ENCODE assay signal across 8 cellular contexts in the genomic region with DNA sequence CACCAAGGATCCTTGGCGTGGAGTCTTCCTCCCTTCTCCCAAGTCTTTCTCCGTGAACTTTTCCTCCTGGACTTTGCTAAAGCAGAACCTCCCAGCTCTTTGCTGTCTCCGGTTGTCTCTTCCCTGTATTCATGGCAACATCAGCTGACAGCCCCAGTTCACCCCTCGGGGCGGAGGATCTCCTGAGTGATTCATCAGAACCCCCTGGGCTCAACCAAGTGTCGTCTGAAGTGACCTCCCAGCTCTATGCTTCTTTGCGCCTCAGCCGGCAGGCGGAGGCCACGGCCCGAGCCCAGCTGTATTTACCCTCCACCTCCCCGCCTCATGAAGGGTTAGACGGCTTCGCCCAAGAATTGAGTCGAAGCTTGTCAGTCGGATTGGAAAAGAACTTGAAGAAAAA.
DNase-seq lines count a peak whose midpoint lies in the region.

No MANE protein-coding gene starts in this region.

- H3K36me3 ChIP-seq in adipocyte (ENCODE audit: control insufficient read depth, insufficient read depth, low read length, severe bottlenecking) (peaks cover 19% of the 10 kb centered on the region), iPS-20b (ENCODE audit: insufficient read depth, low read depth, low read length) (peaks cover 26% of the 10 kb centered on the region)

- H3K27ac ChIP-seq in iPS-20b (ENCODE audit: low read length) (no peak overlapping the region), skin epidermis (peak overlapping the region; percentile 36 to 94 (median 86))

- H3K9ac ChIP-seq in adipocyte (ENCODE audit: low read length) (peak overlapping the region; percentile 95), iPS-20b (ENCODE audit: low read depth, low read length) (peak overlapping the region; percentile 86)

- H3K4me1 ChIP-seq in adipocyte (ENCODE audit: control insufficient read depth, insufficient read depth, low read length) (peaks cover 24% of the 10 kb centered on the region), iPS-20b (ENCODE audit: insufficient read depth, low read length) (peaks cover 7% of the 10 kb centered on the region; the same call in 1 of the 2 replicates)

- H3K4me3 ChIP-seq in adipocyte (ENCODE audit: low read length), result peak overlapping the region; percentile 99
- H3K4me3 ChIP-seq in iPS-20b (ENCODE audit: low read length), result peak overlapping the region; percentile 92
- H3K4me3 ChIP-seq in skin epidermis, result peak overlapping the region; percentile 56 to 90 (median 69)

- H3K9me3 ChIP-seq in adipocyte (ENCODE audit: control insufficient read depth, low read length) (no peaks in the 10 kb centered on the region), iPS-20b (ENCODE audit: insufficient read depth, low read depth, low read length) (no peaks in the 10 kb centered on the region)

- peak; percentile 30 for DNase-seq in stimulated activated CD4-positive, alpha-beta T cell treated with anti-CD3 and anti-CD28 coated beads, Interleukin-1b, Interleukin-23, amount 100 ng/mL, for 48 hours
- DNase-seq in stimulated activated CD4-positive, alpha-beta T cell treated with anti-CD3 and anti-CD28 coated beads, Interleukin-4, amount 100 ng/mL, for 1 hour, result no peak
- peak; percentile 65 to 77 for DNase-seq in NOMO-1 (lab: John Stamatoyannopoulos, UW; ENCODE audit: unreplicated experiment in 2 of 2)
- peak; percentile 60 for DNase-seq in adipocyte (ENCODE audit: low read depth)
- no peak for DNase-seq in GM19240 (ENCODE audit: insufficient read length, low spot score)
- DNase-seq in cerebellar cortex (ENCODE audit: low spot score), result no peak

- H3K27me3 ChIP-seq in adipocyte (replicated peaks; ENCODE audit: control insufficient read depth, insufficient read depth, low read length) (no peaks in the 10 kb centered on the region), iPS-20b (ENCODE audit: insufficient read depth, low read length) (peaks cover 17% of the 10 kb centered on the region)

Comparison
In these comparisons a context has a peak if more than half of its experiments do, and no peak if none do; other contexts are left out.
1. DNase-seq: peak in stimulated activated CD4-positive, alpha-beta T cell treated with anti-CD3 and anti-CD28 coated beads, Interleukin-1b, Interleukin-23, amount 100 ng/mL, for 48 hours (single experiment), NOMO-1 (2 of 2) and adipocyte (single experiment); none in stimulated activated CD4-positive, alpha-beta T cell treated with anti-CD3 and anti-CD28 coated beads, Interleukin-4, amount 100 ng/mL, for 1 hour (single experiment), GM19240 (single experiment) and cerebellar cortex (single experiment).
2. Peak in every context shown above with its lines, with median percentiles within 50 percentile points of each other: H3K4me3 ChIP-seq.